29 cellular contexts compared by ENCODE assay signal in genomic region chr10:129446182-129446581, GRCh38.
"Had no signal": no experiment of that assay in that cellular context is flagged by ENCODE, and none has a peak within 500 bp of the region (broad histone marks: within the 10 kb centered on the region; RNA-seq: fewer than 3 reads in every experiment).

No MANE protein-coding gene starts in this region.

- H3K4me3 ChIP-seq: gastrocnemius medialis, left lung, lung, pancreas, psoas muscle, sigmoid colon, thoracic aorta, uterus had no signal

- H3K9me3 Mint-ChIP-seq: central memory CD8-positive, alpha-beta T cell; naive B cell; stimulated activated effector memory CD8-positive, alpha-beta T cell treated with anti-CD3 and anti-CD28 coated beads, Interleukin-12 subunit alpha, Interleukin-12 subunit beta, amount 100 ng/mL, for 72 hours; stimulated activated naive CD8-positive, alpha-beta T cell treated with anti-CD3 and anti-CD28 coated beads, Interleukin-15, Interleukin-2, amounts not matched to agents 100 ng/mL and 50 ng/mL, for 24 hours had no signal

- H3K4me3 Mint-ChIP-seq: activated naive CD8-positive, alpha-beta T cell; central memory CD8-positive, alpha-beta T cell; naive B cell; neural crest cell; stimulated activated effector memory CD8-positive, alpha-beta T cell treated with anti-CD3 and anti-CD28 coated beads, Interleukin-12 subunit alpha, Interleukin-12 subunit beta, amount 100 ng/mL, for 72 hours; stimulated activated naive CD8-positive, alpha-beta T cell treated with anti-CD3 and anti-CD28 coated beads, Interleukin-15, Interleukin-2, amounts not matched to agents 100 ng/mL and 50 ng/mL, for 24 hours had no signal

- H3K27me3 ChIP-seq: gastrocnemius medialis, pancreas, sigmoid colon, uterus had no signal

- H3K9me3 ChIP-seq: gastrocnemius medialis, left lung, pancreas, psoas muscle, sigmoid colon, thoracic aorta, uterus had no signal

- H3K27me3 Mint-ChIP-seq: stimulated activated naive CD8-positive, alpha-beta T cell treated with anti-CD3 and anti-CD28 coated beads, Interleukin-15, Interleukin-2, amounts not matched to agents 100 ng/mL and 50 ng/mL, for 24 hours had no signal

- H3K27ac ChIP-seq: gastrocnemius medialis, left lung, pancreas, psoas muscle, sigmoid colon, thoracic aorta, uterus, VCaP had no signal

- FAIRE-seq: bronchial epithelial cell, pancreas, small intestine, TTC549 had no signal

- H3K27ac Mint-ChIP-seq: activated naive CD8-positive, alpha-beta T cell; naive B cell; stimulated activated effector memory CD8-positive, alpha-beta T cell treated with anti-CD3 and anti-CD28 coated beads, Interleukin-12 subunit alpha, Interleukin-12 subunit beta, amount 100 ng/mL, for 72 hours; stimulated activated naive CD8-positive, alpha-beta T cell treated with anti-CD3 and anti-CD28 coated beads, Interleukin-15, Interleukin-2, amounts not matched to agents 100 ng/mL and 50 ng/mL, for 24 hours had no signal

- H3K36me3 ChIP-seq: gastrocnemius medialis, left lung, pancreas, sigmoid colon, thoracic aorta, uterus had no signal

- ATAC-seq: activated CD4-positive, CD25-positive, alpha-beta regulatory T cell treated with anti-CD3 and anti-CD28 coated beads, Interleukin-2, amount 50 U/mL, for 24 hours; gastrocnemius medialis; left lung; pancreas; psoas muscle; stimulated activated effector memory CD8-positive, alpha-beta T cell treated with anti-CD3 and anti-CD28 coated beads, Interleukin-12 subunit alpha, Interleukin-12 subunit beta, amount 100 ng/mL, for 72 hours had no signal

- H3K4me1 Mint-ChIP-seq: central memory CD8-positive, alpha-beta T cell; naive B cell; neural crest cell; stimulated activated effector memory CD8-positive, alpha-beta T cell treated with anti-CD3 and anti-CD28 coated beads, Interleukin-12 subunit alpha, Interleukin-12 subunit beta, amount 100 ng/mL, for 72 hours had no signal

- H3K36me3 Mint-ChIP-seq: activated naive CD8-positive, alpha-beta T cell; naive B cell; stimulated activated effector memory CD8-positive, alpha-beta T cell treated with anti-CD3 and anti-CD28 coated beads, Interleukin-12 subunit alpha, Interleukin-12 subunit beta, amount 100 ng/mL, for 72 hours had no signal

- H3K4me1 ChIP-seq: gastrocnemius medialis, left lung, pancreas, psoas muscle, sigmoid colon, uterus had no signal

- DNase-seq: activated CD4-positive, alpha-beta T cell treated with anti-CD3 and anti-CD28 coated beads for 48 hours; activated CD4-positive, alpha-beta T cell treated with anti-CD3 and anti-CD28 coated beads, Interleukin-2, amount 50 U/mL, for 48 hours; activated CD8-positive, alpha-beta memory T cell treated with anti-CD3 and anti-CD28 coated beads for 24 hours; activated effector memory CD4-positive, alpha-beta T cell treated with Interleukin-2 at 50 U/mL for 16 hours; activated naive CD4-positive, alpha-beta T cell treated with Interleukin-2 at 50 U/mL for 16 hours; effector CD8-positive, alpha-beta T cell; gastrocnemius medialis; glutamatergic neuron; kidney glomerular epithelial cell; left lung; naive B cell; pancreas; psoas muscle; sigmoid colon; small intestine; stimulated activated CD4-positive, alpha-beta T cell treated with anti-CD3 and anti-CD28 coated beads, Interleukin-4, amount 100 ng/mL, for 24 hours; T-helper 9 cell; uterus had no signal
